In genomic region chr15:66369773-66370651, GRCh38 we compare ENCODE assay signal across 1 cellular context.
TF ChIP-seq lines count a peak whose summit lies in the region.

No MANE protein-coding gene starts in this region.

TF ChIP-seq in K562, 482 proteins besides CTCF, POLR2A, EP300 and RAD21 (continued from another document):
- TF ChIP-seq AFF1 (IDR thresholded peaks at IDR 0.05; ENCODE audit: low read depth in 1 of 2, partially characterized antibody in 2 of 2) (no peak), ILF3 (IDR thresholded peaks at IDR 0.05; ENCODE audit: borderline replicate concordance) (no peak), NR2C1 (IDR thresholded peaks at IDR 0.05) (no peak), NR2C1 (tag; IDR thresholded peaks at IDR 0.05) (no peak; the same call in 1 of the 2 replicates), MED1 (CRISPR knock-in tag; IDR thresholded peaks at IDR 0.05; ENCODE audit: borderline replicate concordance) (no peak), TRIM24 (IDR thresholded peaks at IDR 0.05) (peak in 1 of 2 experiments; percentile 56; a peak in 2 of 4 replicates), CTBP1 (IDR thresholded peaks at IDR 0.05; ENCODE audit: borderline replicate concordance) (peak; percentile 63; the same call in 1 of the 2 replicates), NR2C2 (CRISPR knock-in tag; IDR thresholded peaks at IDR 0.05) (no peak), NR2C2 (tag; IDR thresholded peaks at IDR 0.05) (no peak; the same call in 1 of the 2 replicates), HINFP (tag; conservative IDR thresholded peaks at IDR 0.05; ENCODE audit: low read depth) (no peak), ATF7 (IDR thresholded peaks at IDR 0.05) (peak; percentile 86), LEF1 (IDR thresholded peaks at IDR 0.05) (peak; percentile 40; the same call in 1 of the 2 replicates), FOXM1 (IDR thresholded peaks at IDR 0.05; ENCODE audit: low read depth) (peak; percentile 75; the same call in 1 of the 2 replicates), FOXM1 (CRISPR knock-in tag; IDR thresholded peaks at IDR 0.05; ENCODE audit: low read depth) (no peak), ERF (CRISPR knock-in tag; IDR thresholded peaks at IDR 0.05) (no peak), NUFIP1 (IDR thresholded peaks at IDR 0.05; ENCODE audit: partially characterized antibody) (no peak), ZNF175 (CRISPR knock-in tag; IDR thresholded peaks at IDR 0.05; ENCODE audit: low read depth) (peak; percentile 75; the same call in 1 of the 2 replicates), TFE3 (CRISPR knock-in tag; IDR thresholded peaks at IDR 0.05) (no peak), NR4A1 (CRISPR knock-in tag; IDR thresholded peaks at IDR 0.05) (no peak), NR4A1 (tag; IDR thresholded peaks at IDR 0.05) (peak; percentile 61; the same call in 1 of the 2 replicates), MAFF (IDR thresholded peaks at IDR 0.05; ENCODE audit: low read length) (no peak), ARID1B (IDR thresholded peaks at IDR 0.05) (peak; percentile 70), PPARD (CRISPR knock-in tag; IDR thresholded peaks at IDR 0.05) (no peak), L3MBTL2 (IDR thresholded peaks at IDR 0.05) (peak; percentile 90), ATF1 (CRISPR knock-in tag; IDR thresholded peaks at IDR 0.05) (no peak), ATF1 (tag; IDR thresholded peaks at IDR 0.05) (0 out of 2 replicates have a peak, but pooled peaks have one; percentile 15), CBFB (CRISPR knock-in tag; IDR thresholded peaks at IDR 0.05) (no peak), ZNF592 (IDR thresholded peaks at IDR 0.05) (peak; percentile 61), ASH1L (IDR thresholded peaks at IDR 0.05; ENCODE audit: borderline replicate concordance, low read depth, partially characterized antibody) (no peak), CEBPG (CRISPR knock-in tag; IDR thresholded peaks at IDR 0.05) (peak; percentile 97), CEBPG (tag; conservative IDR thresholded peaks at IDR 0.05 in 1 of 2, IDR thresholded peaks at IDR 0.05 in 1 of 2) (peak; percentile 99), TRIM28 (IDR thresholded peaks at IDR 0.05) (no peak), NKRF (IDR thresholded peaks at IDR 0.05; ENCODE audit: borderline replicate concordance) (no peak), MGA (IDR thresholded peaks at IDR 0.05) (peak; percentile 79), TCF3 (CRISPR knock-in tag; IDR thresholded peaks at IDR 0.05) (peak; percentile 34; the same call in 1 of the 2 replicates)
TF ChIP-seq in K562: peak in this region for 50.
